ENCODE assay signal across 19 cellular contexts in genomic region chr22:23450434-23450795, GRCh38.
DNase-seq lines count a peak whose midpoint lies in the region; ATAC-seq and TF ChIP-seq lines count a peak whose summit lies in the region.
"Had no signal": no experiment of that assay in that cellular context is flagged by ENCODE, and none has a peak within 500 bp of the region (broad histone marks: within the 10 kb centered on the region; RNA-seq: fewer than 3 reads in every experiment).

No MANE protein-coding gene starts in this region.

- H3K27me3 Mint-ChIP-seq in stimulated activated naive CD8-positive, alpha-beta T cell treated with anti-CD3 and anti-CD28 coated beads, Interleukin-15, amount 100 ng/mL, for 72 hours: peaks cover 9% of the 10 kb centered on the region
- no peaks in the 10 kb centered on the region for H3K27me3 Mint-ChIP-seq in natural killer cell treated with Interleukin-12 subunit alpha and Interleukin-12 subunit beta and Interleukin-15 and Interleukin-18, amount 100 ng/mL, for 72 hours
- H3K27me3 Mint-ChIP-seq in activated naive CD4-positive, alpha-beta T cell treated with anti-CD3 and anti-CD28 coated beads, Interleukin-2, amount 10 ng/mL, durations not matched to agents 7 days and 5 days: peaks cover 18% of the 10 kb centered on the region

- H3K9me3 Mint-ChIP-seq in stimulated activated naive CD8-positive, alpha-beta T cell treated with anti-CD3 and anti-CD28 coated beads, Interleukin-15, amount 100 ng/mL, for 72 hours: peaks cover 5 to 15% of the 10 kb centered on the region in 2 donors
- peaks cover 9% of the 10 kb centered on the region for H3K9me3 Mint-ChIP-seq in natural killer cell treated with Interleukin-12 subunit alpha and Interleukin-12 subunit beta and Interleukin-15 and Interleukin-18, amount 100 ng/mL, for 72 hours
- H3K9me3 Mint-ChIP-seq in activated naive CD4-positive, alpha-beta T cell treated with anti-CD3 and anti-CD28 coated beads, Interleukin-2, amount 10 ng/mL, durations not matched to agents 7 days and 5 days: peaks cover 8% of the 10 kb centered on the region

- no peaks in the 10 kb centered on the region for H3K27me3 ChIP-seq in upper lobe of right lung

- H3K9me3 ChIP-seq in upper lobe of right lung: no peaks in the 10 kb centered on the region
- H3K9me3 ChIP-seq: HAP-1 had no signal

- H3K27ac Mint-ChIP-seq in stimulated activated naive CD8-positive, alpha-beta T cell treated with anti-CD3 and anti-CD28 coated beads, Interleukin-15, amount 100 ng/mL, for 72 hours: no peak overlapping the region
- no peak overlapping the region for H3K27ac Mint-ChIP-seq in natural killer cell treated with Interleukin-12 subunit alpha and Interleukin-12 subunit beta and Interleukin-15 and Interleukin-18, amount 100 ng/mL, for 72 hours
- no peak overlapping the region for H3K27ac Mint-ChIP-seq in activated naive CD4-positive, alpha-beta T cell treated with anti-CD3 and anti-CD28 coated beads, Interleukin-2, amount 10 ng/mL, durations not matched to agents 7 days and 5 days
- H3K27ac Mint-ChIP-seq: CD14-positive monocyte; CD4-positive, alpha-beta memory T cell had no signal

- H3K4me1 Mint-ChIP-seq in stimulated activated naive CD8-positive, alpha-beta T cell treated with anti-CD3 and anti-CD28 coated beads, Interleukin-15, amount 100 ng/mL, for 72 hours: no peaks in the 10 kb centered on the region
- H3K4me1 Mint-ChIP-seq in natural killer cell treated with Interleukin-12 subunit alpha and Interleukin-12 subunit beta and Interleukin-15 and Interleukin-18, amount 100 ng/mL, for 72 hours (ENCODE audit: low read depth in 2 of 2): no peaks in the 10 kb centered on the region
- H3K4me1 Mint-ChIP-seq in activated naive CD4-positive, alpha-beta T cell treated with anti-CD3 and anti-CD28 coated beads, Interleukin-2, amount 10 ng/mL, durations not matched to agents 7 days and 5 days: no peaks in the 10 kb centered on the region
- H3K4me1 Mint-ChIP-seq: CD14-positive monocyte; CD4-positive, alpha-beta memory T cell had no signal

- peaks cover 11% of the 10 kb centered on the region for H3K36me3 Mint-ChIP-seq in natural killer cell treated with Interleukin-12 subunit alpha and Interleukin-12 subunit beta and Interleukin-15 and Interleukin-18, amount 100 ng/mL, for 72 hours
- no peaks in the 10 kb centered on the region for H3K36me3 Mint-ChIP-seq in activated naive CD4-positive, alpha-beta T cell treated with anti-CD3 and anti-CD28 coated beads, Interleukin-2, amount 10 ng/mL, durations not matched to agents 7 days and 5 days
- H3K36me3 Mint-ChIP-seq: CD14-positive monocyte; CD4-positive, alpha-beta memory T cell had no signal

- no peaks in the 10 kb centered on the region for H3K4me1 ChIP-seq in upper lobe of right lung
- H3K4me1 ChIP-seq: A549, HAP-1 had no signal

- DNase-seq in stimulated activated naive CD8-positive, alpha-beta T cell treated with anti-CD3 and anti-CD28 coated beads, Interleukin-15, amount 100 ng/mL, for 72 hours: no peak
- DNase-seq in stimulated activated naive CD8-positive, alpha-beta T cell treated with anti-CD3 and anti-CD28 coated beads, Interleukin-15, Interleukin-2, amounts not matched to agents 100 U/mL and 50 U/mL, for 24 hours: no peak
- DNase-seq in natural killer cell treated with Interleukin-12 subunit alpha and Interleukin-12 subunit beta and Interleukin-15 and Interleukin-18, amount 100 ng/mL, for 72 hours (ENCODE audit: low spot score): no peak
- DNase-seq in upper lobe of right lung: no peak
- DNase-seq in activated naive CD4-positive, alpha-beta T cell treated with anti-CD3 and anti-CD28 coated beads, Interleukin-2, amount 10 ng/mL, durations not matched to agents 7 days and 5 days: no peak
- DNase-seq: AML-193; CD4-positive, alpha-beta memory T cell; DMS153; DMS79 treated with DMSO at 0.1 percent for 48 hours; EL; IMR-90 had no signal

- no peaks in the 10 kb centered on the region for H3K36me3 ChIP-seq in upper lobe of right lung
- H3K36me3 ChIP-seq: HAP-1 had no signal

- H3K27ac ChIP-seq in upper lobe of right lung: no peak overlapping the region
- H3K27ac ChIP-seq: 22Rv1, A549, HL-60 had no signal

- CTCF ChIA-PET in activated naive CD4-positive, alpha-beta T cell treated with anti-CD3 and anti-CD28 coated beads, Interleukin-2, amount 10 ng/mL, durations not matched to agents 7 days and 5 days (lab: Charles Lee): no interaction called here

- no peak overlapping the region for H3K4me3 Mint-ChIP-seq in stimulated activated naive CD8-positive, alpha-beta T cell treated with anti-CD3 and anti-CD28 coated beads, Interleukin-15, amount 100 ng/mL, for 72 hours
- H3K4me3 Mint-ChIP-seq in natural killer cell treated with Interleukin-12 subunit alpha and Interleukin-12 subunit beta and Interleukin-15 and Interleukin-18, amount 100 ng/mL, for 72 hours: no peak overlapping the region
- no peak overlapping the region for H3K4me3 Mint-ChIP-seq in activated naive CD4-positive, alpha-beta T cell treated with anti-CD3 and anti-CD28 coated beads, Interleukin-2, amount 10 ng/mL, durations not matched to agents 7 days and 5 days
- H3K4me3 Mint-ChIP-seq: CD14-positive monocyte; CD4-positive, alpha-beta memory T cell had no signal

- intact Hi-C loops in upper lobe of right lung (cut with DNase I): no loop called here

- TF ChIP-seq CTCF in upper lobe of right lung (IDR thresholded peaks at IDR 0.05): no peak

- ATAC-seq in stimulated activated naive CD8-positive, alpha-beta T cell treated with anti-CD3 and anti-CD28 coated beads, Interleukin-15, amount 100 ng/mL, for 72 hours: peak; percentile 43
- no peak for ATAC-seq in stimulated activated naive CD8-positive, alpha-beta T cell treated with anti-CD3 and anti-CD28 coated beads, Interleukin-15, Interleukin-2, amounts not matched to agents 100 U/mL and 50 U/mL, for 24 hours
- peak; percentile 48 to 52 for ATAC-seq in natural killer cell treated with Interleukin-12 subunit alpha and Interleukin-12 subunit beta and Interleukin-15 and Interleukin-18, amount 100 ng/mL, for 72 hours
- ATAC-seq in upper lobe of right lung: peak; percentile 39
- no peak for ATAC-seq in HG03520 (IDR thresholded peaks at IDR 0.05; ENCODE audit: unreplicated experiment)
- ATAC-seq in GM18858 (IDR thresholded peaks at IDR 0.05; ENCODE audit: unreplicated experiment): no peak
- ATAC-seq: A549, GM12878 had no signal

- H3K4me3 ChIP-seq in upper lobe of right lung: no peak overlapping the region
- H3K4me3 ChIP-seq: A549, GM12878, HAP-1 had no signal

Comparison
In these comparisons a context has a peak if more than half of its experiments do, and no peak if none do; other contexts are left out.
1. ATAC-seq: peak in stimulated activated naive CD8-positive, alpha-beta T cell treated with anti-CD3 and anti-CD28 coated beads, Interleukin-15, amount 100 ng/mL, for 72 hours (single experiment), natural killer cell treated with Interleukin-12 subunit alpha and Interleukin-12 subunit beta and Interleukin-15 and Interleukin-18, amount 100 ng/mL, for 72 hours (2 of 2) and upper lobe of right lung (single experiment); none in stimulated activated naive CD8-positive, alpha-beta T cell treated with anti-CD3 and anti-CD28 coated beads, Interleukin-15, Interleukin-2, amounts not matched to agents 100 U/mL and 50 U/mL, for 24 hours (single experiment), HG03520 (single experiment) and GM18858 (single experiment).